ENCODE assay signal across 13 cellular contexts in the genomic region with DNA sequence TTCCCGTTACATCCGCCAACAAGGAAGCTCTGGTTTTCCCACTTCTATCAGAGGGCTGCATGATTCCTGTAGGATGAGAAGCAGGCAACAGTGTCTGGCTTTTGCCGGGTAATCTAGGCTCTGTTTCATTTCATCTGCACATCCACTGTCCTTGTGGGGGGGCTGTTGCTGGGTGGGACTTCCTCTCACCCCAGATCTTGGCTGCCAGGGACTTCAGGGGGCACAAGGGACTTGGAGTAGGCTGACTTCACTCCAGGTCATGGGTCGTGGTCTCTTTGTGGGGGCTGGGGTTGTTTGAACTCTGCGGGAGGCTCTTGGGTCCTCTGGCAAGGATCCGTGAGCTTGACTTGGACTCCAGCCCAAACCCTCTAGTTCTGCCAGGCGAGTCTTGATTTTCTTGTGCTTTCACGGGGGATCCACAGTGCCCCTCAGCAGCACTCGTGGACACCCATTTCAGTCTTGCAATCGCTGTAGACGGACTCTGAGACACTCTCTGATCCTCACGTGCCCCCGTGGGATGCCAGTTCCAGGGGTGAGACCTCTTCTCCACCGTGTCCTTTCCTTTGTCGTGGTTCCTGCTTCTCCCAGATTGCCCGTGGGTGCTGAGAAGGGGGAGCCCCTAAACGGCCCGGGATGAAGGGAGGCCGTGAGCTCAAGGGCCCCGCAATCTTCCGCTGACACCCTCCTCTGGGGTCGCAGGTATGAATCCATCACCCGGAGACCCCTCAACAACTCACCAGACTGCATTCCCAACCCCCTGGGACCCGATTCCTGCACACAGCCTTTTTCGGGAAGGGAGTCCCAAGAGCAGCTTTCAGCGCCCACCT. TPM values are rescaled to one million over a fixed set of nuclear protein-coding genes. Genes with fewer than 3 reads are reported as not detected.
DNase-seq lines count a peak whose midpoint lies in the region; TF ChIP-seq lines count a peak whose summit lies in the region.
"Had no signal": no experiment of that assay in that cellular context is flagged by ENCODE, and none has a peak within 500 bp of the region (broad histone marks: within the 10 kb centered on the region; RNA-seq: fewer than 3 reads in every experiment).

No MANE protein-coding gene starts in this region.

- H3K36me3 ChIP-seq in esophagus muscularis mucosa (no peaks in the 10 kb centered on the region), parathyroid adenoma (ENCODE audit: control insufficient read depth, insufficient read depth, low read length) (no peaks in the 10 kb centered on the region), vagina (no peaks in the 10 kb centered on the region)
- H3K36me3 ChIP-seq: BLaER1, Peyer's patch had no signal

- H2AFZ ChIP-seq in parathyroid adenoma, result peak overlapping the region; percentile 20

- H3K79me2 ChIP-seq in parathyroid adenoma, result no peaks in the 10 kb centered on the region

- H3K27ac ChIP-seq in esophagus muscularis mucosa (replicated peaks in 1 of 4) (peak overlapping the region; percentile 57 to 74 (median 62)), parathyroid adenoma (no peak overlapping the region), vagina (peak overlapping the region; percentile 31)
- H3K27ac ChIP-seq: BLaER1, Peyer's patch had no signal

- peak overlapping the region in 1 of 2 donors; percentile 79 for H3K4me3 Mint-ChIP-seq in CD14-positive monocyte
- H3K4me3 Mint-ChIP-seq: dendritic cell treated with granulocyte-macrophage colony-stimulating factor and Interleukin-4, amounts not matched to agents 40 ng/mL and 50 ng/mL, for 4 days had no signal

- H3K9me3 ChIP-seq in esophagus muscularis mucosa, result no peaks in the 10 kb centered on the region
- no peaks in the 10 kb centered on the region for H3K9me3 ChIP-seq in parathyroid adenoma (ENCODE audit: control insufficient read depth, low read length)
- no peaks in the 10 kb centered on the region for H3K9me3 ChIP-seq in vagina
- H3K9me3 ChIP-seq: Peyer's patch had no signal

- no peak for TF ChIP-seq POLR2A in esophagus muscularis mucosa (IDR thresholded peaks at IDR 0.05; ENCODE audit: low read depth)
- no peak for TF ChIP-seq POLR2A in vagina (IDR thresholded peaks at IDR 0.05)

- peaks cover 0 to 36% (median 28%) of the 10 kb centered on the region in 4 donors for H3K4me1 ChIP-seq in esophagus muscularis mucosa
- H3K4me1 ChIP-seq in parathyroid adenoma, result no peaks in the 10 kb centered on the region
- H3K4me1 ChIP-seq in vagina, result peaks cover 25% of the 10 kb centered on the region
- H3K4me1 ChIP-seq: BLaER1, Peyer's patch had no signal

- TF ChIP-seq EP300 in esophagus muscularis mucosa (IDR thresholded peaks at IDR 0.05), result no peak

- WGBS in esophagus muscularis mucosa, result 60% methylated on average over 21 of the region's 26 CpGs

- peak; percentile 1 for DNase-seq in stimulated activated CD4-positive, alpha-beta T cell treated with anti-CD3 and anti-CD28 coated beads, Interleukin-4, amount 100 ng/mL, for 24 hours
- DNase-seq in stimulated activated CD4-positive, alpha-beta T cell treated with anti-CD3 and anti-CD28 coated beads, Interleukin-4, amount 100 ng/mL, for 4 hours, result no peak
- peak; percentile 64 for DNase-seq in esophagus muscularis mucosa (ENCODE audit: extremely low spot score)
- peak; percentile 62 to 94 for DNase-seq in vagina (ENCODE audit: extremely low spot score in 2 of 2)
- no peak for DNase-seq in HEK293T (ENCODE audit: extremely low spot score)
- DNase-seq in CD14-positive monocyte (ENCODE audit: low spot score), result no peak
- DNase-seq in globus pallidus (ENCODE audit: low spot score), result no peak
- DNase-seq: activated gamma-delta T cell treated with Interleukin-2 at 50 U/mL for 16 hours, NCI-H2171 had no signal

- H3K4me2 ChIP-seq in parathyroid adenoma (ENCODE audit: low read length), result peak overlapping the region; percentile 53
- H3K4me2 ChIP-seq: BLaER1 had no signal

- CTCF ChIA-PET in HEK293T (lab: Yijun Ruan, JAX), result no interaction called here

- peaks cover 12% of the 10 kb centered on the region for H3K4me1 Mint-ChIP-seq in CD14-positive monocyte

- H3K27ac Mint-ChIP-seq in CD14-positive monocyte, result no peak overlapping the region
- H3K27ac Mint-ChIP-seq: dendritic cell treated with granulocyte-macrophage colony-stimulating factor and Interleukin-4, amounts not matched to agents 40 ng/mL and 50 ng/mL, for 4 days had no signal

- H3K9ac ChIP-seq in parathyroid adenoma, result no peak overlapping the region
- H3K9ac ChIP-seq: BLaER1 had no signal

- peaks cover 0 to 3% of the 10 kb centered on the region in 2 donors for H3K36me3 Mint-ChIP-seq in CD14-positive monocyte

- H3K27me3 Mint-ChIP-seq in CD14-positive monocyte (ENCODE audit: low read depth in 3 of 3), result peaks cover 32 to 50% (median 41%) of the 10 kb centered on the region in 3 donors

- H3K4me3 ChIP-seq in esophagus muscularis mucosa (peak overlapping the region; percentile 63 to 67 (median 64)), parathyroid adenoma (ENCODE audit: low read depth, low read length) (no peak overlapping the region), vagina (peak overlapping the region; percentile 51 to 59)
- H3K4me3 ChIP-seq: BLaER1 had no signal

- intact Hi-C loops in esophagus muscularis mucosa (cut with DNase I), result loop anchor here (10.0 kb wide), 1 partner anchor 217 kb away; the partner anchor contains the start of gene ZNF107
- intact Hi-C loops in vagina (cut with DNase I), result no loop called here
- intact Hi-C loops in CD14-positive monocyte (cut with micrococcal nuclease), result no loop called here

- POLR2A ChIA-PET in HEK293T (lab: Yijun Ruan, JAX), result no interaction called here

- H3K27me3 ChIP-seq in esophagus muscularis mucosa, result no peaks in the 10 kb centered on the region
- H3K27me3 ChIP-seq in parathyroid adenoma (ENCODE audit: control insufficient read depth, insufficient read depth, low read length), result no peaks in the 10 kb centered on the region
- no peaks in the 10 kb centered on the region for H3K27me3 ChIP-seq in vagina
- H3K27me3 ChIP-seq: BLaER1, Peyer's patch had no signal

- TF ChIP-seq CTCF in esophagus muscularis mucosa (IDR thresholded peaks at IDR 0.05) (no peak), parathyroid adenoma (IDR thresholded peaks at IDR 0.05) (no peak), vagina (IDR thresholded peaks at IDR 0.05) (no peak), CD14-positive monocyte (IDR thresholded peaks at IDR 0.05) (no peak)

- H3K9me3 Mint-ChIP-seq in CD14-positive monocyte, result peaks cover 62 to 86% (median 84%) of the 10 kb centered on the region in 7 donors

TF ChIP-seq in HEK293T, 16 proteins besides CTCF, POLR2A, EP300 and RAD21:
- TF ChIP-seq ELF4 (IDR thresholded peaks at IDR 0.05) (no peak), L3MBTL2 (conservative IDR thresholded peaks at IDR 0.05) (no peak), LEF1 (IDR thresholded peaks at IDR 0.05; ENCODE audit: borderline replicate concordance) (no peak), FOXA1 (IDR thresholded peaks at IDR 0.05) (no peak), FOXM1 (IDR thresholded peaks at IDR 0.05; ENCODE audit: borderline replicate concordance) (no peak)
TF ChIP-seq in HEK293T: peak in this region for 0.

RNA-seq across cellular contexts. Expression of gene ZNF273, which starts 21.4 kb away (rescaled TPM):
- 1 to 10 TPM; 2.7 to 8.3 (median 3.4) TPM for total RNA-seq in esophagus muscularis mucosa
- total RNA-seq in vagina, result 47.4 TPM
- polyA plus RNA-seq in CD14-positive monocyte, result 1 to 10 TPM in 1 of 2 donors, under 1 TPM in 1; 0.62 to 1.7 TPM

Comparison
In these comparisons a context has a peak if more than half of its experiments do, and no peak if none do; other contexts are left out.
1. DNase-seq: peak in stimulated activated CD4-positive, alpha-beta T cell treated with anti-CD3 and anti-CD28 coated beads, Interleukin-4, amount 100 ng/mL, for 24 hours (single experiment), esophagus muscularis mucosa (single experiment) and vagina (2 of 2); none in stimulated activated CD4-positive, alpha-beta T cell treated with anti-CD3 and anti-CD28 coated beads, Interleukin-4, amount 100 ng/mL, for 4 hours (0 of 2), HEK293T (single experiment), CD14-positive monocyte (single experiment) and globus pallidus (single experiment).